14 cellular contexts compared by ENCODE assay signal in genomic region chr3:110397115-110397514, GRCh38.
DNase-seq lines count a peak whose midpoint lies in the region; ATAC-seq and TF ChIP-seq lines count a peak whose summit lies in the region.
"Had no signal": no experiment of that assay in that cellular context is flagged by ENCODE, and none has a peak within 500 bp of the region (broad histone marks: within the 10 kb centered on the region; RNA-seq: fewer than 3 reads in every experiment).

No MANE protein-coding gene starts in this region.

- no peaks in the 10 kb centered on the region for H3K27me3 ChIP-seq in liver (ENCODE audit: control insufficient read depth in 4 of 4, insufficient read depth in 4 of 4, low read length in 3 of 4)
- H3K27me3 ChIP-seq: BE2C had no signal

- WGBS in liver, result 17% methylated on average over 1 of the region's 1 CpG

- H3K27ac ChIP-seq in liver (ENCODE audit: low read depth in 1 of 2, low read length in 2 of 2), result no peak overlapping the region
- H3K27ac ChIP-seq: C4-2B had no signal

- no peak overlapping the region for H3K9ac ChIP-seq in liver (ENCODE audit: low read depth in 1 of 2, low read length in 2 of 2)

- H3K9me3 ChIP-seq in liver (ENCODE audit: control insufficient read depth in 4 of 4, low read length in 3 of 4), result no peaks in the 10 kb centered on the region
- H3K9me3 ChIP-seq: BE2C had no signal

- DNase-seq in EH (ENCODE audit: low read depth), result peak; percentile 48
- peak; percentile 34 for DNase-seq in RPMI7951 (ENCODE audit: low read depth)
- DNase-seq in fibroblast of peridontal ligament (ENCODE audit: extremely low read depth), result peak; percentile 45
- DNase-seq in kidney glomerular epithelial cell (lab: John Stamatoyannopoulos, UW), result no peak
- no peak for DNase-seq in NCI-H1092 treated with DMSO at 0.1 percent for 48 hours (lab: John Stamatoyannopoulos, UW)
- DNase-seq in stimulated activated naive CD8-positive, alpha-beta T cell treated with anti-CD3 and anti-CD28 coated beads, Interleukin-15, Interleukin-2, amounts not matched to agents 100 U/mL and 50 U/mL, for 24 hours, result no peak
- DNase-seq: BE2C; CD4-positive, alpha-beta memory T cell; DMS79; GDM1 had no signal

- H3K4me3 ChIP-seq in liver (ENCODE audit: low read depth in 1 of 3, low read length in 3 of 3), result no peak overlapping the region
- H3K4me3 ChIP-seq: HAP-1 had no signal

- TF ChIP-seq RAD21 in liver (IDR thresholded peaks at IDR 0.05), result peak in 1 of 2 donors; percentile 45

- no peak for ATAC-seq in stimulated activated naive CD8-positive, alpha-beta T cell treated with anti-CD3 and anti-CD28 coated beads, Interleukin-15, Interleukin-2, amounts not matched to agents 100 U/mL and 50 U/mL, for 24 hours
- no peak for ATAC-seq in GM19023 (IDR thresholded peaks at IDR 0.05; ENCODE audit: unreplicated experiment)

- peaks cover 2 to 18% (median 7%) of the 10 kb centered on the region in 4 donors for H3K4me1 ChIP-seq in liver (ENCODE audit: control insufficient read depth in 4 of 4, insufficient read depth in 4 of 4, low read length in 3 of 4)
- H3K4me1 ChIP-seq: BE2C had no signal

- TF ChIP-seq CTCF in liver (IDR thresholded peaks at IDR 0.05; ENCODE audit: low read depth, low read length, missing input control), result no peak

- H3K36me3 ChIP-seq in liver (ENCODE audit: control insufficient read depth in 4 of 4, insufficient read depth in 3 of 4, low read depth in 1 of 4, low read length in 3 of 4), result no peaks in the 10 kb centered on the region
- H3K36me3 ChIP-seq: BE2C, HAP-1 had no signal

TF ChIP-seq in liver, 16 proteins besides CTCF, POLR2A, EP300 and RAD21:
- TF ChIP-seq JUND (IDR thresholded peaks at IDR 0.05) (no peak), RXRA (IDR thresholded peaks at IDR 0.05) (peak; percentile 58 to 67), FOXA1 (IDR thresholded peaks at IDR 0.05) (no peak), HNF4A (conservative IDR thresholded peaks at IDR 0.05) (peak; percentile 87 to 91), HNF4G (IDR thresholded peaks at IDR 0.05) (peak; percentile 68), ATF3 (IDR thresholded peaks at IDR 0.05) (no peak), REST (IDR thresholded peaks at IDR 0.05) (no peak), GABPA (IDR thresholded peaks at IDR 0.05 in 1 of 2, conservative IDR thresholded peaks at IDR 0.05 in 1 of 2) (no peak), EGR1 (IDR thresholded peaks at IDR 0.05; ENCODE audit: low read depth in 2 of 2) (no peak), TAF1 (conservative IDR thresholded peaks at IDR 0.05) (no peak), SP1 (IDR thresholded peaks at IDR 0.05) (peak; percentile 47), ZBTB33 (IDR thresholded peaks at IDR 0.05) (no peak), NR2F2 (IDR thresholded peaks at IDR 0.05) (no peak), MAX (IDR thresholded peaks at IDR 0.05) (no peak), FOXA2 (IDR thresholded peaks at IDR 0.05) (no peak), YY1 (IDR thresholded peaks at IDR 0.05) (peak; percentile 59)

Comparison
In these comparisons a context has a peak if more than half of its experiments do, and no peak if none do; other contexts are left out.
1. DNase-seq: peak in EH (single experiment), RPMI7951 (single experiment) and fibroblast of peridontal ligament (single experiment); none in kidney glomerular epithelial cell (single experiment), NCI-H1092 treated with DMSO at 0.1 percent for 48 hours (single experiment) and stimulated activated naive CD8-positive, alpha-beta T cell treated with anti-CD3 and anti-CD28 coated beads, Interleukin-15, Interleukin-2, amounts not matched to agents 100 U/mL and 50 U/mL, for 24 hours (single experiment).